Comparison of ENCODE assay signal across 7 cellular contexts in genomic region chrX:68894513-68895338, GRCh38.
A peak's percentile ranks its signal among the peaks of the same experiment; 100 is the strongest.
DNase-seq lines count a peak whose midpoint lies in the region; ATAC-seq and TF ChIP-seq lines count a peak whose summit lies in the region.

No MANE protein-coding gene starts in this region.

- intact Hi-C loops in PC-9 (cut with micrococcal nuclease; ENCODE audit: unreplicated experiment): loop anchor here (1.0 to 2.0 kb wide), 2 partner anchors 60 to 66 kb away; partner anchors contain the start of gene EFNB1

- H2AFZ ChIP-seq in PC-9: no peak overlapping the region

- no peaks in the 10 kb centered on the region for H3K9me3 ChIP-seq in PC-9 (ENCODE audit: insufficient read depth, low read depth)

- no peak overlapping the region for H3K4me2 ChIP-seq in PC-9

- H3K27ac ChIP-seq in PC-9 (no peak overlapping the region), skin epidermis (peak overlapping the region; percentile 6 to 89 (median 78))

- TSS peak; percentile 41 for BruUV-seq in PC-9 (replicated peaks; lab: Mats Ljungman, UMichigan)

- peaks cover 5% of the 10 kb centered on the region; the same call in 1 of the 2 replicates for H3K27me3 ChIP-seq in PC-9 (ENCODE audit: insufficient read depth, low read depth)

- no peak overlapping the region for H3K4me3 ChIP-seq in PC-9
- no peak overlapping the region for H3K4me3 ChIP-seq in cardiac fibroblast (replicated peaks in 1 of 2; ENCODE audit: low read depth in 2 of 2, low read length in 2 of 2)
- H3K4me3 ChIP-seq in skin epidermis: no peak overlapping the region

- no peaks in the 10 kb centered on the region for H3K9me2 ChIP-seq in PC-9 (ENCODE audit: insufficient read depth)

- CTCF ChIA-PET in PC-9 (lab: Charles Lee): interaction anchor here (0.6 kb wide), 1 partner anchor 396 kb away, joined by 3 read pairs; no protein-coding TSS in a partner anchor

- H3K79me2 ChIP-seq in PC-9 (ENCODE audit: low read depth): no peaks in the 10 kb centered on the region

- no peaks in the 10 kb centered on the region for H3K36me3 ChIP-seq in PC-9 (ENCODE audit: low read depth)

- POLR2A ChIA-PET in PC-9 (lab: Charles Lee; ENCODE audit: unreplicated experiment): interaction anchor here (0.6 to 1.2 kb wide), 2 partner anchors 35 to 66 kb away, joined by 4 to 7 read pairs; partner anchors contain the start of gene EFNB1

- no peaks in the 10 kb centered on the region for H3F3A ChIP-seq in PC-9 (ENCODE audit: insufficient read depth, low read depth)

- TF ChIP-seq CTCF in PC-9 (conservative IDR thresholded peaks at IDR 0.05) (no peak), cardiac fibroblast (IDR thresholded peaks at IDR 0.05; ENCODE audit: low read depth, low read length) (no peak)

- DNase-seq in HK-2 (ENCODE audit: unreplicated experiment) (peak; percentile 14), PC-9 (peak in 1 of 2 experiments; percentile 34), cardiac fibroblast (ENCODE audit: low read depth in 2 of 2) (peak; percentile 37 to 70), inferior parietal cortex (ENCODE audit: extremely low spot score) (peak; percentile 25), kidney glomerular epithelial cell (lab: John Stamatoyannopoulos, UW) (no peak)

- peaks cover 7% of the 10 kb centered on the region for H3K4me1 ChIP-seq in PC-9 (replicated peaks; ENCODE audit: insufficient read depth)

- no peak for ATAC-seq in HG03520 (IDR thresholded peaks at IDR 0.05; ENCODE audit: unreplicated experiment)

- H4K20me1 ChIP-seq in PC-9 (ENCODE audit: insufficient read depth): no peaks in the 10 kb centered on the region
